ENCODE assay signal across 28 cellular contexts in the genomic region with DNA sequence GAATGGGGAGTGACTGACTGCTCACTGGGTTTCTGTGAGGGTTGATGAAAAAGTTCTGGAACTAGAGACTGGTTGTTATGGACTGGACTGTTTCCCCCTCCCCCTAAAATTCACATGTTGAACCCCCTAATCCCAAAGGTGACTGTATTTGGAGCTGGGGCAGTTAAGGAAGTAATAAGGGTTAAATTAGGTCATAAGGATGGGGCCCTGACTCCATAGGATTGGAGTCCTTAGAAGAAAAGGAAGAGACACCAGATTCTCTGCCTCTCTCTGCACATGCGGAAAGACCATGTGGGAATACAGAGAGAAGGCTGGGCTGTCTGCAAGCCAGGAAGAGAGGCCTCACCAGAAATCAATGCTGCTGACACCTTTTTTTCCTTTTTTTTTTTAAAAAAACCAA. TPM values are rescaled to one million over a fixed set of nuclear protein-coding genes. Genes with fewer than 3 reads are reported as not detected.
"Had no signal": no experiment of that assay in that cellular context is flagged by ENCODE, and none has a peak within 500 bp of the region (broad histone marks: within the 10 kb centered on the region; RNA-seq: fewer than 3 reads in every experiment).

No MANE protein-coding gene starts in this region.

- ATAC-seq: activated CD4-positive, CD25-positive, alpha-beta regulatory T cell treated with anti-CD3 and anti-CD28 coated beads, Interleukin-2, amount 50 U/mL, for 24 hours; activated CD8-positive, alpha-beta T cell treated with anti-CD3 and anti-CD28 coated beads for 36 hours; activated naive CD8-positive, alpha-beta T cell treated with anti-CD3 and anti-CD28 coated beads, Interleukin-2, amount 50 U/mL, for 24 hours; gastroesophageal sphincter; T-helper 17 cell had no signal

- H3K4me3 ChIP-seq: adrenal gland, breast epithelium, cardiac muscle cell, colonic mucosa, esophagus squamous epithelium, gastroesophageal sphincter had no signal

- DNase-seq: activated B cell treated with CpG ODN at 0.5 μM for 24 hours; activated CD4-positive, alpha-beta T cell treated with anti-CD3 and anti-CD28 coated beads, Interleukin-2, amount 50 U/mL, for 1 hour; activated CD4-positive, alpha-beta T cell treated with anti-CD3 and anti-CD28 coated beads, Interleukin-2, amount 50 U/mL, for 48 hours; activated CD8-positive, alpha-beta memory T cell treated with anti-CD3 and anti-CD28 coated beads for 24 hours; activated CD8-positive, alpha-beta T cell treated with anti-CD3 and anti-CD28 coated beads for 36 hours; activated naive CD4-positive, alpha-beta T cell treated with anti-CD3 and anti-CD28 coated beads for 36 hours; activated naive CD8-positive, alpha-beta T cell treated with anti-CD3 and anti-CD28 coated beads for 36 hours; activated naive CD8-positive, alpha-beta T cell treated with anti-CD3 and anti-CD28 coated beads, Interleukin-2, amount 50 U/mL, for 24 hours; activated T-cell treated with anti-CD3 and anti-CD28 coated beads, Interleukin-2, amount 50 U/mL, for 1 hour; central memory CD4-positive, alpha-beta T cell; cerebellar nuclear complex; colonic mucosa; effector CD8-positive, alpha-beta T cell; esophagus squamous epithelium; T-helper 1 cell; T-helper 17 cell; T1000 had no signal

- FAIRE-seq: endometrium, endothelial cell of umbilical vein had no signal

- H3K4me1 ChIP-seq: adrenal gland, breast epithelium, colonic mucosa, esophagus squamous epithelium, gastroesophageal sphincter had no signal

- H3K27me3 ChIP-seq: adrenal gland, breast epithelium, cardiac muscle cell, colonic mucosa, esophagus squamous epithelium had no signal

- H3K9me3 ChIP-seq: adrenal gland, breast epithelium, colonic mucosa, esophagus squamous epithelium had no signal

- H3K36me3 ChIP-seq: adrenal gland, breast epithelium, cardiac muscle cell, colonic mucosa, esophagus squamous epithelium, gastroesophageal sphincter, WERI-Rb-1 had no signal

- H3K27ac ChIP-seq: adrenal gland, breast epithelium, cardiac muscle cell, colonic mucosa, epithelial cell of prostate, esophagus squamous epithelium, gastroesophageal sphincter, WERI-Rb-1 had no signal

RNA-seq across cellular contexts. Expression of gene NSG1, which starts 58.7 kb away (rescaled TPM):
- total RNA-seq: activated B cell treated with CpG ODN at 0.5 μM for 24 hours; activated T-helper 2 cell treated with anti-CD3 and anti-CD28 coated beads, Interferon-gamma antibody, Interleukin-2, Interleukin-4, amounts not matched to agents 10 μg/mL and 5 μg/mL and 100 μg/mL, durations not matched to agents 14 hours and 24 hours and 36 hours; glomerular endothelial cell had no signal
